ENCODE assay signal across 19 cellular contexts in genomic region chr1:222543817-222544216, GRCh38. TPM values are rescaled to one million over a fixed set of nuclear protein-coding genes. Genes with fewer than 3 reads are reported as not detected.
A peak's percentile ranks its signal among the peaks of the same experiment; 100 is the strongest.
DNase-seq lines count a peak whose midpoint lies in the region; ATAC-seq and TF ChIP-seq lines count a peak whose summit lies in the region.
"Had no signal": no experiment of that assay in that cellular context is flagged by ENCODE, and none has a peak within 500 bp of the region (broad histone marks: within the 10 kb centered on the region; RNA-seq: fewer than 3 reads in every experiment).

No MANE protein-coding gene starts in this region.

- ATAC-seq in omental fat pad (ENCODE audit: low FRiP score), result no peak
- no peak for ATAC-seq in HG02798 (IDR thresholded peaks at IDR 0.05; ENCODE audit: poor library complexity, unreplicated experiment)
- ATAC-seq: Right ventricle myocardium inferior had no signal

- H3K27ac ChIP-seq in VCaP, result no peak overlapping the region
- H3K27ac ChIP-seq: BLaER1 had no signal

- DNase-seq in DMS53 (lab: John Stamatoyannopoulos, UW), result peak; percentile 20
- DNase-seq in DMS53 treated with DMSO at 0.1 percent for 48 hours (lab: John Stamatoyannopoulos, UW; ENCODE audit: unreplicated experiment), result no peak
- peak; percentile 51 for DNase-seq in iPS-NIHi11 (ENCODE audit: low spot score)
- DNase-seq in omental fat pad (ENCODE audit: low spot score), result no peak
- no peak for DNase-seq in NCI-H2107 treated with DMSO at 0.1 percent for 48 hours (lab: John Stamatoyannopoulos, UW; ENCODE audit: unreplicated experiment)
- no peak for DNase-seq in activated CD4-positive, alpha-beta T cell treated with anti-CD3 and anti-CD28 coated beads for 4 hours
- DNase-seq: CD8-positive, alpha-beta memory T cell; DND-41; GF-D8; GOT3; MV-4-11; NCI-H1417 treated with DMSO at 0.1 percent for 48 hours; NCI-H2081; NCI-H2227 treated with DMSO at 0.1 percent for 48 hours; NCI-H524 had no signal

- TF ChIP-seq CTCF in VCaP (conservative IDR thresholded peaks at IDR 0.05) (peak; percentile 24; the same call in 1 of the 2 replicates), omental fat pad (IDR thresholded peaks at IDR 0.05) (no peak)

RNA-seq across cellular contexts. Expression of gene HHIPL2, which starts 4.1 kb away (rescaled TPM):
- under 1 TPM in 1 of 4 donors, not detected in 3; 0.31 TPM for total RNA-seq in omental fat pad
- total RNA-seq: Right ventricle myocardium inferior had no signal

RNA-seq across cellular contexts. Expression of gene TAF1A, which starts 45.9 kb away (rescaled TPM):
- 10 to 100 TPM in 2 of 4 donors, 1 to 10 TPM in 2; 4.1 to 11.4 (median 8.3) TPM for total RNA-seq in omental fat pad

Comparison
In these comparisons a context has a peak if more than half of its experiments do, and no peak if none do; other contexts are left out.
1. DNase-seq: peak in DMS53 (single experiment) and iPS-NIHi11 (single experiment); none in DMS53 treated with DMSO at 0.1 percent for 48 hours (single experiment), omental fat pad (single experiment), NCI-H2107 treated with DMSO at 0.1 percent for 48 hours (single experiment) and activated CD4-positive, alpha-beta T cell treated with anti-CD3 and anti-CD28 coated beads for 4 hours (0 of 2).